In genomic region chr1:226033599-226034390, GRCh38 we compare ENCODE assay signal across 1 cellular context.
TF ChIP-seq lines count a peak whose summit lies in the region.

No MANE protein-coding gene starts in this region.

TF ChIP-seq in GM23338, 12 proteins besides CTCF, POLR2A, EP300 and RAD21 (continued from another document):
- no peak for TF ChIP-seq ZNF462 (CRISPR knock-in tag; IDR thresholded peaks at IDR 0.05)
- TF ChIP-seq ZNF331 (CRISPR knock-in tag; IDR thresholded peaks at IDR 0.05; ENCODE audit: low read depth), result no peak
- TF ChIP-seq ZNF114 (CRISPR knock-in tag; IDR thresholded peaks at IDR 0.05), result no peak
- no peak for TF ChIP-seq ETS1 (IDR thresholded peaks at IDR 0.05)
- TF ChIP-seq STAT1 (IDR thresholded peaks at IDR 0.05; ENCODE audit: unreplicated experiment), result no peak
- TF ChIP-seq REST (IDR thresholded peaks at IDR 0.05; ENCODE audit: unreplicated experiment), result no peak
